18 cellular contexts compared by ENCODE assay signal in genomic region chr4:132694775-132695174, GRCh38.
"Had no signal": no experiment of that assay in that cellular context is flagged by ENCODE, and none has a peak within 500 bp of the region (broad histone marks: within the 10 kb centered on the region; RNA-seq: fewer than 3 reads in every experiment).

No MANE protein-coding gene starts in this region.

- H3K4me3 ChIP-seq: SJCRH30 had no signal

- H3K9me3 ChIP-seq: SJCRH30 had no signal

- H3K4me1 ChIP-seq: SJCRH30 had no signal

- H3K36me3 ChIP-seq: SJCRH30 had no signal

- DNase-seq: KBM-7, MV-4-11, NCI-H1048, NCI-H1105, NCI-H1417, NCI-H1436 treated with DMSO at 0.1 percent for 48 hours, NCI-H1694, NCI-H187 treated with DMSO at 0.1 percent for 48 hours, NCI-H2029 treated with DMSO at 0.1 percent for 48 hours, NCI-H2107, NCI-H2227 treated with DMSO at 0.1 percent for 48 hours, NCI-H524, NCI-H526 treated with DMSO at 0.1 percent for 48 hours, NCI-H774, PC-3, SHP77 treated with DMSO at 0.1 percent for 48 hours, SJCRH30 had no signal

- H3K27ac ChIP-seq: HL-60, SJCRH30 had no signal
